Comparison of ENCODE assay signal across 8 cellular contexts in the genomic region with DNA sequence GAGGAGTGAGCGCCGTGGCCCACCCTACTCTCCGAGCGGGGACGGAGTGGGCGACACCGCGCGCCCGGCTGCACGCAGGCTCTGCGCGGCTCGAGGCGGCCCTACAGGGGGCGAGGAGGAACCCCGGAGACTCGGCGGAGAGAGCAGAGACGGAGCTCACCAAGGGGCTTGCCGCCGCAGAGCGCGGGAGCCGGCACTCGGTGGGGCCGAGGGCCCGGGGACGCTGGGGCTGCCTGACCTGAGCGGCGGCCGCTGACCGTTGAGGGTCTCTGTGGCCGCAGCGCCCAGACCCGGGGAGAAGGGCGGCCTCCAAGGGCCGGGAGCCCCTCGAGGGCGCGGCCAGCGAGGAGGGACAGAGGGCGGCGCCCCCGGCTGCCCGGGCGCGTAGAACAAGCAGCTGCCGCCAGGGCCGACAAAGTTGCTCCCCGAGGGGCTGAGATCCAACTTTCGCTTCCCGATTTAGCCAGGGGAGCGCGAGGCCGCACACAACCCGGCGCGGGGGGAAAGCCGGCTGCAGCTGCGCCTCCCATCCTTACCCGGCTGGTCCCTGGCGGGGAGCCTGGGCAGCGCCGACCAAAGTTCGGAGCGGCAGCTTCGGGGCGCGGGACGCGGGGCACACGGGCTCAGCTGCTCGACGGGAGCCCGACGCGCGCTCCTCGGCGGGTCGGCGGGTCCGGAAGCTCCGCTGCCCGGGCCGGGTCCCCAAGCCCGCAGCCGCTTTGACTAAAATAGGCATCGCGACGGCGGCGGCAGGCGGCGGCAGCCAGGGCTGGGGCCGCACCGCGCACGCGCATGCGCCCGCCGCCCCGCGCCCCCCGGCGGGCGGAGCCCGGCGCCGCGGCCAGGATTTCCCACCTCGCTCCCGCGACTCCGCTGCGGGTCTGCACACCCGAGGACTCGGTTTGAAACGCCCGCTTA. TPM values are rescaled to one million over a fixed set of nuclear protein-coding genes. Genes with fewer than 3 reads are reported as not detected.
DNase-seq lines count a peak whose midpoint lies in the region; ATAC-seq and TF ChIP-seq lines count a peak whose summit lies in the region.

No MANE protein-coding gene starts in this region.

- no TSS peak for BruUV-seq in PC-9 (replicated peaks; lab: Mats Ljungman, UMichigan)

- peak overlapping the region; percentile 85 for H3K4me3 ChIP-seq in BJ (ENCODE audit: low read depth, low read length)
- peak overlapping the region; percentile 83 for H3K4me3 ChIP-seq in PC-9

- no peak for DNase-seq in BJ (ENCODE audit: low read depth)
- DNase-seq in PC-9, result peak in 1 of 2 experiments; percentile 37
- DNase-seq in astrocyte of the hippocampus (ENCODE audit: low read depth, low spot score), result peak; percentile 79
- peak in 46 of 51 donors; percentile 15 to 80 (median 49) for DNase-seq in hypothalamus (lab: John Stamatoyannopoulos, UW)
- peak; percentile 61 for DNase-seq in putamen (ENCODE audit: low spot score)
- no peak for DNase-seq in central memory CD4-positive, alpha-beta T cell

- no peaks in the 10 kb centered on the region for H3K79me2 ChIP-seq in PC-9 (ENCODE audit: low read depth)

- TF ChIP-seq CTCF in BJ (IDR thresholded peaks at IDR 0.05; ENCODE audit: insufficient read depth, low read depth, low read length) (peak; percentile 36), PC-9 (conservative IDR thresholded peaks at IDR 0.05) (no peak; the same call in 1 of the 2 replicates)

- no peaks in the 10 kb centered on the region for H3K9me2 ChIP-seq in PC-9 (ENCODE audit: insufficient read depth)

- POLR2A ChIA-PET in BJ (lab: Charles Lee), result interaction anchor here (0.7 kb wide), 1 partner anchor 34 kb away, joined by 3 read pairs; no protein-coding TSS in a partner anchor
- POLR2A ChIA-PET in PC-9 (lab: Charles Lee; ENCODE audit: unreplicated experiment), result interaction anchor here (0.5 to 0.6 kb wide), 3 partner anchors 9 to 362 kb away, joined by 3 to 5 read pairs (median 3); no protein-coding TSS in a partner anchor

- no peak overlapping the region for H3K27ac ChIP-seq in PC-9

- H3K4me1 ChIP-seq in PC-9 (replicated peaks; ENCODE audit: insufficient read depth), result no peaks in the 10 kb centered on the region

- ATAC-seq in GM18861 (IDR thresholded peaks at IDR 0.05; ENCODE audit: unreplicated experiment) (peak; percentile 51), HG03066 (IDR thresholded peaks at IDR 0.05; ENCODE audit: low read depth, unreplicated experiment) (peak; percentile 55)

- no peaks in the 10 kb centered on the region for H3K27me3 ChIP-seq in BJ (ENCODE audit: control insufficient read depth, insufficient read depth, low read length)
- 0 out of 2 replicates have a peak, but pooled peaks cover 6% of the 10 kb centered on the region for H3K27me3 ChIP-seq in PC-9 (ENCODE audit: insufficient read depth, low read depth)

- peak overlapping the region; percentile 92 for H2AFZ ChIP-seq in PC-9

- intact Hi-C loops in PC-9 (cut with micrococcal nuclease; ENCODE audit: unreplicated experiment), result loop anchor here (10.0 kb wide), 1 partner anchor 138 kb away; no protein-coding TSS in a partner anchor

- H3K4me2 ChIP-seq in PC-9, result peak overlapping the region; percentile 91

- CTCF ChIA-PET in BJ (lab: Yijun Ruan, JAX) (interaction anchor here (0.8 to 1.8 kb wide), 7 partner anchors 9 to 227 kb away, joined by 3 to 8 read pairs (median 4); no protein-coding TSS in a partner anchor), PC-9 (lab: Charles Lee) (no interaction called here)

- no peaks in the 10 kb centered on the region for H4K20me1 ChIP-seq in PC-9 (ENCODE audit: insufficient read depth)

- no peaks in the 10 kb centered on the region for H3K36me3 ChIP-seq in BJ (ENCODE audit: control insufficient read depth, insufficient read depth, low read length)
- no peaks in the 10 kb centered on the region for H3K36me3 ChIP-seq in PC-9 (ENCODE audit: low read depth)

- H3K9me3 ChIP-seq in PC-9 (ENCODE audit: insufficient read depth, low read depth), result no peaks in the 10 kb centered on the region

- H3F3A ChIP-seq in PC-9 (ENCODE audit: insufficient read depth, low read depth), result no peaks in the 10 kb centered on the region; the same call in none of the 2 replicates

RNA-seq across cellular contexts. Expression of a gene that starts 43.1 kb away (rescaled TPM):
- 8.6 and 18.9 TPM in 2 replicates for polyA plus RNA-seq in BJ (2011; rRNA removed)
- 2.8 TPM in 2 replicates for polyA minus RNA-seq in BJ (2011; rRNA and poly(A)+ RNA removed)
- total RNA-seq in PC-9 (2021), result 14.8 and 24.2 TPM in 2 replicates

Comparison
In these comparisons a context has a peak if more than half of its experiments do, and no peak if none do; other contexts are left out.
1. DNase-seq: peak in astrocyte of the hippocampus (single experiment), hypothalamus (46 of 51) and putamen (single experiment); none in BJ (single experiment) and central memory CD4-positive, alpha-beta T cell (single experiment).